In the genomic region with DNA sequence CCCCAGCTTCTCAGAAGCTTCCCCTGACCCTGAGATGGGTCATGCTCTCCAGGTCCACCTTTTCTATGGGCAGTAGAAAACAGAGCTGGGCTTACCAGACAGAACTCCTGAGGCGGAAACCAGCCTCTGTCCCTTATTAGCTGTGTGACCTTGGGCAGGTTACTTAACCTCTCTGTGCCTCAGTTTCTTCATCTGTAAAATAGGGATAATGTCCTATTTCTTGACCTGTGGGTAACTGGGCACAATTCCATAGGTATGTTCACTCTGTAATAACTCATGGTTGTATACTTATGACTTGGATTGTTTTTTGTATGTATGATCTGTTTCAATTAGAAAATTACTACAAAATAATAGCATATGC, we compare ENCODE assay signal across 18 cellular contexts. TPM values are rescaled to one million over a fixed set of nuclear protein-coding genes. Genes with fewer than 3 reads are reported as not detected.
"Had no signal": no experiment of that assay in that cellular context is flagged by ENCODE, and none has a peak within 500 bp of the region (broad histone marks: within the 10 kb centered on the region; RNA-seq: fewer than 3 reads in every experiment).

No MANE protein-coding gene starts in this region.

- DNase-seq: activated CD4-positive, alpha-beta T cell treated with anti-CD3 and anti-CD28 coated beads, Interleukin-2, amount 50 U/mL, for 4 hours; activated effector memory CD4-positive, alpha-beta T cell treated with Interleukin-2 at 50 U/mL for 16 hours; activated naive CD4-positive, alpha-beta T cell treated with anti-CD3 and anti-CD28 coated beads, Interleukin-2, amount 10 ng/mL, durations not matched to agents 7 days and 5 days; effector memory CD4-positive, alpha-beta T cell; kidney glomerular epithelial cell; left ventricle myocardium superior; naive thymus-derived CD4-positive, alpha-beta T cell; small intestine; stimulated activated CD4-positive, alpha-beta T cell treated with anti-CD3 and anti-CD28 coated beads, Interleukin-15, amount 100 ng/mL, for 24 hours; stimulated activated CD4-positive, alpha-beta T cell treated with anti-CD3 and anti-CD28 coated beads, Interleukin-2, amount 100 ng/mL, for 48 hours; WERI-Rb-1 had no signal

- FAIRE-seq: endothelial cell of umbilical vein, small intestine had no signal

- H3K27ac Mint-ChIP-seq: activated naive CD4-positive, alpha-beta T cell treated with anti-CD3 and anti-CD28 coated beads, Interleukin-2, amount 10 ng/mL, durations not matched to agents 7 days and 5 days; T-helper 1 cell treated with Interleukin-12 subunit alpha and Interleukin-12 subunit beta and Interleukin-4 antibody, amounts not matched to agents 30 μg/mL and 1 μg/mL, for 36 hours had no signal

- ATAC-seq: gastroesophageal sphincter; naive thymus-derived CD4-positive, alpha-beta T cell; right lobe of liver had no signal

- H3K27me3 Mint-ChIP-seq: activated naive CD4-positive, alpha-beta T cell treated with anti-CD3 and anti-CD28 coated beads, Interleukin-2, amount 10 ng/mL, durations not matched to agents 7 days and 5 days; naive thymus-derived CD4-positive, alpha-beta T cell had no signal

- H3K4me3 Mint-ChIP-seq: activated naive CD4-positive, alpha-beta T cell treated with anti-CD3 and anti-CD28 coated beads, Interleukin-2, amount 10 ng/mL, durations not matched to agents 7 days and 5 days; naive thymus-derived CD4-positive, alpha-beta T cell; T-helper 1 cell treated with Interleukin-12 subunit alpha and Interleukin-12 subunit beta and Interleukin-4 antibody, amounts not matched to agents 30 μg/mL and 1 μg/mL, for 36 hours had no signal

RNA-seq across cellular contexts. Expression of gene EDN2, which starts 57.1 kb away (rescaled TPM):
- total RNA-seq: cerebellum; endothelial cell of umbilical vein; mononuclear cell; naive thymus-derived CD4-positive, alpha-beta T cell; osteocyte had no signal
- polyA plus RNA-seq: endothelial cell of umbilical vein; naive thymus-derived CD4-positive, alpha-beta T cell had no signal
